In the genomic region with DNA sequence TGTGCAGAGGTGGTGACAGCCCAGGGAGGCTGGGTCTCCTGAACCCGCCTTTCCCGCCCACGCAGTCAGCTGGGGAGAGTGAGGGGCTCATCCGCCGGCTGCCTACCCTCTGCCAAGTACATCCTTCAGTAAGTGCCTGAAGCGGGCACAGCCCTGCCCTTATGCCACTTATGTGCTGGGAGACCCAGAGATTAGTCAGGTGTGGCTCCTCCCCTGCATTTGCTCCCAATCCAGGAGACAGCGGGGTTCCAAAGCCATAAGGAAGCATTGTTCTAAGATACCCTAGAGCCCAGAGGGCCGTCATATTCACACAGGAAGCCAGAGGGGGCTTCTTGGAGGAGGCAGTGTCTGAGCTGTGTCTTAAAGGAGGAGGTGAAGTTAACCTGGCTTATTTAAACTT, we compare ENCODE assay signal across 2 cellular contexts.
TF ChIP-seq lines count a peak whose summit lies in the region.

No MANE protein-coding gene starts in this region.

TF ChIP-seq in HCT116, 20 proteins besides CTCF, POLR2A, EP300 and RAD21 (continued from another document):
- TF ChIP-seq TCF7L2 (IDR thresholded peaks at IDR 0.05; ENCODE audit: borderline replicate concordance, extremely low read depth, insufficient read depth, insufficient read length) (no peak), CBX3 (IDR thresholded peaks at IDR 0.05; ENCODE audit: low read depth) (no peak), ZNF274 (IDR thresholded peaks at IDR 0.05; ENCODE audit: low read depth, low read length) (no peak), ELF1 (IDR thresholded peaks at IDR 0.05; ENCODE audit: borderline replicate concordance, low read depth) (no peak)
- TF ChIP-seq, protein P1, sequence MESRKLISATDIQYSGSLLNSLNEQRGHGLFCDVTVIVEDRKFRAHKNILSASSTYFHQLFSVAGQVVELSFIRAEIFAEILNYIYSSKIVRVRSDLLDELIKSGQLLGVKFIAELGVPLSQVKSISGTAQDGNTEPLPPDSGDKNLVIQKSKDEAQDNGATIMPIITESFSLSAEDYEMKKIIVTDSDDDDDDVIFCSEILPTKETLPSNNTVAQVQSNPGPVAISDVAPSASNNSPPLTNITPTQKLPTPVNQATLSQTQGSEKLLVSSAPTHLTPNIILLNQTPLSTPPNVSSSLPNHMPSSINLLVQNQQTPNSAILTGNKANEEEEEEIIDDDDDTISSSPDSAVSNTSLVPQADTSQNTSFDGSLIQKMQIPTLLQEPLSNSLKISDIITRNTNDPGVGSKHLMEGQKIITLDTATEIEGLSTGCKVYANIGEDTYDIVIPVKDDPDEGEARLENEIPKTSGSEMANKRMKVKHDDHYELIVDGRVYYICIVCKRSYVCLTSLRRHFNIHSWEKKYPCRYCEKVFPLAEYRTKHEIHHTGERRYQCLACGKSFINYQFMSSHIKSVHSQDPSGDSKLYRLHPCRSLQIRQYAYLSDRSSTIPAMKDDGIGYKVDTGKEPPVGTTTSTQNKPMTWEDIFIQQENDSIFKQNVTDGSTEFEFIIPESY (IDR thresholded peaks at IDR 0.05; ENCODE audit: extremely low read depth, insufficient replicate concordance, low read length): no peak
- TF ChIP-seq, protein P2, sequence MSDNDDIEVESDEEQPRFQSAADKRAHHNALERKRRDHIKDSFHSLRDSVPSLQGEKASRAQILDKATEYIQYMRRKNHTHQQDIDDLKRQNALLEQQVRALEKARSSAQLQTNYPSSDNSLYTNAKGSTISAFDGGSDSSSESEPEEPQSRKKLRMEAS (IDR thresholded peaks at IDR 0.05): no peak

TF ChIP-seq in SK-N-SH, 30 proteins besides CTCF, POLR2A, EP300 and RAD21 (continued from another document):
- TF ChIP-seq, protein P3, sequence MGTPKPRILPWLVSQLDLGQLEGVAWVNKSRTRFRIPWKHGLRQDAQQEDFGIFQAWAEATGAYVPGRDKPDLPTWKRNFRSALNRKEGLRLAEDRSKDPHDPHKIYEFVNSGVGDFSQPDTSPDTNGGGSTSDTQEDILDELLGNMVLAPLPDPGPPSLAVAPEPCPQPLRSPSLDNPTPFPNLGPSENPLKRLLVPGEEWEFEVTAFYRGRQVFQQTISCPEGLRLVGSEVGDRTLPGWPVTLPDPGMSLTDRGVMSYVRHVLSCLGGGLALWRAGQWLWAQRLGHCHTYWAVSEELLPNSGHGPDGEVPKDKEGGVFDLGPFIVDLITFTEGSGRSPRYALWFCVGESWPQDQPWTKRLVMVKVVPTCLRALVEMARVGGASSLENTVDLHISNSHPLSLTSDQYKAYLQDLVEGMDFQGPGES (IDR thresholded peaks at IDR 0.05; ENCODE audit: low read depth, low read length): no peak
- TF ChIP-seq MXI1 (IDR thresholded peaks at IDR 0.05; ENCODE audit: low read depth, low read length): no peak
- no peak for TF ChIP-seq TCF12 (IDR thresholded peaks at IDR 0.05)
- TF ChIP-seq ELF1 (IDR thresholded peaks at IDR 0.05): no peak
- TF ChIP-seq, protein P4, sequence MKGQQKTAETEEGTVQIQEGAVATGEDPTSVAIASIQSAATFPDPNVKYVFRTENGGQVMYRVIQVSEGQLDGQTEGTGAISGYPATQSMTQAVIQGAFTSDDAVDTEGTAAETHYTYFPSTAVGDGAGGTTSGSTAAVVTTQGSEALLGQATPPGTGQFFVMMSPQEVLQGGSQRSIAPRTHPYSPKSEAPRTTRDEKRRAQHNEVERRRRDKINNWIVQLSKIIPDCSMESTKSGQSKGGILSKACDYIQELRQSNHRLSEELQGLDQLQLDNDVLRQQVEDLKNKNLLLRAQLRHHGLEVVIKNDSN (IDR thresholded peaks at IDR 0.05; ENCODE audit: borderline replicate concordance, low read depth): no peak
- no peak for TF ChIP-seq SMC3 (IDR thresholded peaks at IDR 0.05; ENCODE audit: low read depth, low read length)
- no peak for TF ChIP-seq MEF2A (IDR thresholded peaks at IDR 0.05; ENCODE audit: borderline replicate concordance, low read depth)
- TF ChIP-seq NFIC (IDR thresholded peaks at IDR 0.05; ENCODE audit: borderline replicate concordance): no peak
